In the genomic region with DNA sequence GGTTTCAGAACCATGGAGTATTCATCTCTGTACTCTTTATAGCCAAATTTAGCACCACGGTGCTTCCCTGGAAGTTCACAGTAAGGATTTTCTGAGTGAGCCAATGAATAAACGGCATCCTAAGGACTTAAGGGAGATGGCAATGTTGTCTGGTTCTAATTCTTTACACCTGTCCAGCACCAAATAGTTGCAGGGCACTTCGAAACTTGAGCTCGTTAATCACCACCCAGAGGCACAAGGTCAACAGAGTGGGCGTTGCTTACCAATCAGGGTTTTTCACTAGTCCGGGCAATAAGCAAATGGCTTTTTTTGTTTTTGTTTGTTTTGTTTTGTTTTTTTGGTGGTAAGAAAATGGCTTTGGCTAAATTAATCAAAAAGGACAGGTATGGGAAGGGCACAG, we compare ENCODE assay signal across 26 cellular contexts. TPM values are rescaled to one million over a fixed set of nuclear protein-coding genes. Genes with fewer than 3 reads are reported as not detected.
"Had no signal": no experiment of that assay in that cellular context is flagged by ENCODE, and none has a peak within 500 bp of the region (broad histone marks: within the 10 kb centered on the region; RNA-seq: fewer than 3 reads in every experiment).

No MANE protein-coding gene starts in this region.

- H3K27me3 ChIP-seq: adrenal gland, Peyer's patch, SJCRH30 had no signal

- H3K4me1 Mint-ChIP-seq: activated CD4-positive, alpha-beta T cell treated with anti-CD3 and anti-CD28 coated beads, Interleukin-2, amount 10 ng/mL, durations not matched to agents 24 days and 14 days; activated naive CD8-positive, alpha-beta T cell treated with anti-CD3 and anti-CD28 coated beads, Interleukin-2, amount 10 ng/mL, durations not matched to agents 7 days and 5 days; activated T-helper 17 cell treated with anti-CD3 and anti-CD28 coated beads, Interleukin-2, amount 50 U/mL, for 72 hours had no signal

- H3K9ac ChIP-seq: SK-N-SH had no signal

- H3K9me2 ChIP-seq: SK-N-SH had no signal

- H3K4me3 ChIP-seq: adrenal gland, Peyer's patch, SJCRH30 had no signal

- DNase-seq: activated CD4-positive, alpha-beta T cell treated with anti-CD3 and anti-CD28 coated beads, Interleukin-2, amount 10 ng/mL, durations not matched to agents 24 days and 14 days; activated CD4-positive, alpha-beta T cell treated with anti-CD3 and anti-CD28 coated beads, Interleukin-2, amount 50 U/mL, for 48 hours; activated CD4-positive, CD25-positive, alpha-beta regulatory T cell treated with anti-CD3 and anti-CD28 coated beads, Interleukin-2, amount 50 U/mL, for 72 hours; activated naive CD4-positive, alpha-beta T cell treated with anti-CD3 and anti-CD28 coated beads, Interleukin-2, amount 50 U/mL, for 16 hours; activated naive CD8-positive, alpha-beta T cell treated with anti-CD3 and anti-CD28 coated beads, Interleukin-2, amount 10 ng/mL, durations not matched to agents 7 days and 5 days; activated T-cell treated with anti-CD3 and anti-CD28 coated beads, Interleukin-2, amount 50 U/mL, for 48 hours; adrenal gland; anterior cingulate cortex; MM.1S; NCI-H1105; NCI-H1436; NCI-H187 treated with DMSO at 0.1 percent for 48 hours; NCI-H2081 treated with DMSO at 0.1 percent for 48 hours; NCI-H446; NCI-H524; Right ventricle myocardium superior; SJCRH30; SK-N-SH; SW 1271; T-helper 9 cell had no signal

- H3K36me3 ChIP-seq: adrenal gland, Peyer's patch, SJCRH30 had no signal

- H3K36me3 Mint-ChIP-seq: activated naive CD8-positive, alpha-beta T cell treated with anti-CD3 and anti-CD28 coated beads, Interleukin-2, amount 10 ng/mL, durations not matched to agents 7 days and 5 days; WTC11 had no signal

- H3K27ac ChIP-seq: adrenal gland, RWPE1, SJCRH30 had no signal

- ATAC-seq: activated T-helper 17 cell treated with anti-CD3 and anti-CD28 coated beads, Interleukin-2, amount 50 U/mL, for 72 hours; WTC11 had no signal

- H3K4me3 Mint-ChIP-seq: activated CD4-positive, alpha-beta T cell treated with anti-CD3 and anti-CD28 coated beads, Interleukin-2, amount 10 ng/mL, durations not matched to agents 24 days and 14 days; activated naive CD8-positive, alpha-beta T cell treated with anti-CD3 and anti-CD28 coated beads, Interleukin-2, amount 10 ng/mL, durations not matched to agents 7 days and 5 days; activated T-helper 17 cell treated with anti-CD3 and anti-CD28 coated beads, Interleukin-2, amount 50 U/mL, for 72 hours; T-helper 1 cell treated with Interleukin-12 subunit alpha and Interleukin-12 subunit beta and Interleukin-4 antibody, amounts not matched to agents 30 μg/mL and 1 μg/mL, for 36 hours; WTC11 had no signal

- H3K4me1 ChIP-seq: adrenal gland, Peyer's patch, SJCRH30 had no signal

- H3K9me3 ChIP-seq: adrenal gland, Peyer's patch, SJCRH30, SK-N-SH had no signal

- H3K4me2 ChIP-seq: SK-N-SH had no signal

- H3K27me3 Mint-ChIP-seq: activated T-helper 17 cell treated with anti-CD3 and anti-CD28 coated beads, Interleukin-2, amount 50 U/mL, for 72 hours had no signal

- H3K9me3 Mint-ChIP-seq: activated CD4-positive, alpha-beta T cell treated with anti-CD3 and anti-CD28 coated beads, Interleukin-2, amount 10 ng/mL, durations not matched to agents 24 days and 14 days; activated naive CD8-positive, alpha-beta T cell treated with anti-CD3 and anti-CD28 coated beads, Interleukin-2, amount 10 ng/mL, durations not matched to agents 7 days and 5 days; activated T-helper 17 cell treated with anti-CD3 and anti-CD28 coated beads, Interleukin-2, amount 50 U/mL, for 72 hours; T-helper 1 cell treated with Interleukin-12 subunit alpha and Interleukin-12 subunit beta and Interleukin-4 antibody, amounts not matched to agents 30 μg/mL and 1 μg/mL, for 36 hours; WTC11 had no signal

RNA-seq across cellular contexts. Expression of a gene that starts 45.8 kb away (rescaled TPM):
- total RNA-seq: activated CD4-positive, alpha-beta T cell treated with anti-CD3 and anti-CD28 coated beads, Interleukin-2, amount 10 ng/mL, durations not matched to agents 24 days and 14 days; activated naive CD8-positive, alpha-beta T cell treated with anti-CD3 and anti-CD28 coated beads, Interleukin-2, amount 10 ng/mL, durations not matched to agents 7 days and 5 days; activated T-helper 17 cell treated with anti-CD3 and anti-CD28 coated beads, Interleukin-2, amount 50 U/mL, for 72 hours; cardiac septum; Right ventricle myocardium superior; SJCRH30; WTC11 had no signal
- polyA plus RNA-seq: SK-N-SH had no signal
